In genomic region chr19:1171755-1172352, GRCh38 we compare ENCODE assay signal across 8 cellular contexts. TPM values are rescaled to one million over a fixed set of nuclear protein-coding genes. Genes with fewer than 3 reads are reported as not detected.
DNase-seq lines count a peak whose midpoint lies in the region; ATAC-seq, FAIRE-seq and TF ChIP-seq lines count a peak whose summit lies in the region.

No MANE protein-coding gene starts in this region.

- H3K36me3 ChIP-seq in A673 (ENCODE audit: insufficient read depth, low read length, poor library complexity, severe bottlenecking) (no peaks in the 10 kb centered on the region), muscle layer of colon (ENCODE audit: insufficient read depth, low read length) (no peaks in the 10 kb centered on the region)

- H3K27me3 ChIP-seq in A673 (replicated peaks; ENCODE audit: insufficient read depth, low read depth, low read length, poor library complexity) = no peaks in the 10 kb centered on the region
- no peaks in the 10 kb centered on the region for H3K27me3 ChIP-seq in muscle layer of colon (ENCODE audit: control insufficient read depth in 1 of 2, insufficient read depth in 2 of 2, low read length in 2 of 2)

- POLR2A ChIA-PET in A673 (lab: Charles Lee; ENCODE audit: low non-redundant PET) = no interaction called here

- H3K9ac ChIP-seq in muscle layer of colon (ENCODE audit: low read length) = peak overlapping the region; percentile 44

- DNase-seq in A673 (ENCODE audit: low spot score) (peak; percentile 47), NCI-H128 (lab: John Stamatoyannopoulos, UW; ENCODE audit: unreplicated experiment) (peak; percentile 29), T-helper 9 cell (no peak), EL (no peak), GM19239 (ENCODE audit: insufficient read length, low spot score) (no peak)

- H3K4me1 ChIP-seq in A673 (ENCODE audit: insufficient read depth, low read length, poor library complexity, severe bottlenecking) (peaks cover 35% of the 10 kb centered on the region), muscle layer of colon (ENCODE audit: insufficient read depth, low read length) (peaks cover 24% of the 10 kb centered on the region)

- no peak for ATAC-seq in HG03354 (IDR thresholded peaks at IDR 0.05; ENCODE audit: poor library complexity, severe bottlenecking, unreplicated experiment)

- intact Hi-C loops in A673 (cut with micrococcal nuclease; ENCODE audit: unreplicated experiment) = no loop called here

- H3K9me3 Mint-ChIP-seq in brain = peaks cover 0 to 4% (median 0%) of the 10 kb centered on the region in 5 experiments

- peaks cover 4% of the 10 kb centered on the region for H3K27me3 Mint-ChIP-seq in brain

- H3K4me1 Mint-ChIP-seq in brain = peaks cover 33% of the 10 kb centered on the region

- H3K27ac ChIP-seq in A673 (ENCODE audit: low read depth, low read length, poor library complexity, severe bottlenecking) = peak overlapping the region; percentile 92
- peak overlapping the region; percentile 97 for H3K27ac ChIP-seq in muscle layer of colon (ENCODE audit: low read depth, low read length)

- no TSS peak for BruUV-seq in A673 (replicated peaks; lab: Mats Ljungman, UMichigan)

- H3K4me3 ChIP-seq in A673 (ENCODE audit: low read depth, low read length, poor library complexity, severe bottlenecking) = peak overlapping the region; percentile 95
- peak overlapping the region; percentile 25 to 38 for H3K4me3 ChIP-seq in muscle layer of colon (ENCODE audit: low read depth in 1 of 2, low read length in 2 of 2)

- TF ChIP-seq CTCF in A673 (conservative IDR thresholded peaks at IDR 0.05; ENCODE audit: low read depth, low read length) (no peak), brain (conservative IDR thresholded peaks at IDR 0.05) (no peak)

- H3K36me3 Mint-ChIP-seq in brain = peaks cover 19% of the 10 kb centered on the region

- H3K27ac Mint-ChIP-seq in brain = peak overlapping the region; percentile 87 to 91 (median 89)

- CTCF ChIA-PET in A673 (lab: Charles Lee) = no interaction called here

- no peak for FAIRE-seq in GM19239 (lab: Jason Lieb, UNC)

- peak overlapping the region; percentile 84 to 94 (median 87) for H3K4me3 Mint-ChIP-seq in brain

- H3K9me3 ChIP-seq in A673 (ENCODE audit: low read depth, low read length, poor library complexity, severe bottlenecking) = no peaks in the 10 kb centered on the region
- no peaks in the 10 kb centered on the region for H3K9me3 ChIP-seq in muscle layer of colon (ENCODE audit: low read length)

RNA-seq across cellular contexts. Expression of gene SBNO2, which starts 2.2 kb away (rescaled TPM):
- 46.9 and 51.8 TPM in 2 replicates for total RNA-seq in A673 (2021)
- 26.9 TPM for polyA plus RNA-seq in brain (ENCODE audit: insufficient read depth, low read depth, low replicate concordance)

RNA-seq across cellular contexts. Expression of gene STK11, which starts 33.7 kb away (rescaled TPM):
- 64.9 and 73.2 TPM in 2 replicates for total RNA-seq in A673 (2021)
- 72.6 TPM for polyA plus RNA-seq in brain (ENCODE audit: insufficient read depth, low read depth, low replicate concordance)

Comparison
In these comparisons a context has a peak if more than half of its experiments do, and no peak if none do; other contexts are left out.
1. DNase-seq: peak in A673 (single experiment) and NCI-H128 (single experiment); none in T-helper 9 cell (single experiment), EL (single experiment) and GM19239 (single experiment).